Comparison of ENCODE assay signal across 9 cellular contexts in genomic region chr5:38599751-38600150, GRCh38. TPM values are rescaled to one million over a fixed set of nuclear protein-coding genes. Genes with fewer than 3 reads are reported as not detected.
DNase-seq lines count a peak whose midpoint lies in the region; ATAC-seq and TF ChIP-seq lines count a peak whose summit lies in the region.
"Not testable (repeated sequence)": the region's sequence is repeated elsewhere in the genome, so short reads cannot be mapped to it uniquely, and the experiment has no call there.
"Had no signal": no experiment of that assay in that cellular context is flagged by ENCODE, and none has a peak within 500 bp of the region (broad histone marks: within the 10 kb centered on the region; RNA-seq: fewer than 3 reads in every experiment).

No MANE protein-coding gene starts in this region.

- not testable (repeated sequence) for H3F3A ChIP-seq in PC-3 (ENCODE audit: low read length, unreplicated experiment); neural progenitor cell (ENCODE audit: low read depth); smooth muscle cell (ENCODE audit: low read depth)

- not testable (repeated sequence) for H3K27me3 Mint-ChIP-seq in neural progenitor cell (ENCODE audit: insufficient read depth, low read depth)

- H3K4me3 Mint-ChIP-seq in neural progenitor cell = not testable (repeated sequence)

- DNase-seq in DMS53 (lab: John Stamatoyannopoulos, UW) = peak; percentile 3
- DNase-seq in PC-3 = peak; percentile 55
- DNase-seq in hepatocyte (ENCODE audit: low spot score); neural progenitor cell (ENCODE audit: low spot score); smooth muscle cell (lab: John Stamatoyannopoulos, UW; ENCODE audit: unreplicated experiment): not testable (repeated sequence)

- H2AFZ ChIP-seq in ACC112 (ENCODE audit: low read length, unreplicated experiment); PC-3 (ENCODE audit: low read length); hepatocyte; neural progenitor cell (replicated peaks); smooth muscle cell (ENCODE audit: low read depth): not testable (repeated sequence)

- H4K20me1 ChIP-seq in PC-3 (ENCODE audit: low read length); hepatocyte (ENCODE audit: insufficient read depth, poor library complexity, severe bottlenecking); neural progenitor cell (ENCODE audit: low read depth); smooth muscle cell (ENCODE audit: low read depth): not testable (repeated sequence)

- H3K27me3 ChIP-seq in ACC112 (ENCODE audit: insufficient read depth, low read length); PC-3 (ENCODE audit: low read length); hepatocyte; smooth muscle cell (ENCODE audit: low read depth): not testable (repeated sequence)
- H3K27me3 ChIP-seq in neural progenitor cell = peaks cover 54% of the 10 kb centered on the region

- H3K9me3 ChIP-seq in PC-3 (ENCODE audit: low read length); hepatocyte (ENCODE audit: low read depth); neural progenitor cell (ENCODE audit: low read depth); smooth muscle cell (replicated peaks; ENCODE audit: low read depth): not testable (repeated sequence)

- not testable (repeated sequence) for TF ChIP-seq CTCF in PC-3 (conservative IDR thresholded peaks at IDR 0.05; ENCODE audit: low read depth, low read length); VCaP (conservative IDR thresholded peaks at IDR 0.05); hepatocyte (IDR thresholded peaks at IDR 0.05; ENCODE audit: poor library complexity); neural progenitor cell (IDR thresholded peaks at IDR 0.05); smooth muscle cell (IDR thresholded peaks at IDR 0.05; ENCODE audit: borderline replicate concordance, insufficient read depth, poor library complexity, severe bottlenecking)

- not testable (repeated sequence) for H3K4me3 ChIP-seq in ACC112 (ENCODE audit: low read depth, low read length); PC-3 (ENCODE audit: low read length); hepatocyte; neural progenitor cell; smooth muscle cell

- CTCF ChIA-PET in PC-3 (lab: Charles Lee) = not testable (repeated sequence)

- H3K9me3 Mint-ChIP-seq in neural progenitor cell = not testable (repeated sequence)

- intact Hi-C loops in PC-3 (cut with micrococcal nuclease) = loop anchor here (1.0 to 5.0 kb wide), 3 partner anchors 49 to 208 kb away; no protein-coding TSS in a partner anchor

- BruUV-seq in PC-3 (replicated peaks; lab: Mats Ljungman, UMichigan) = not testable (repeated sequence)

- not testable (repeated sequence) for ATAC-seq in PC-3

- peaks cover 17% of the 10 kb centered on the region for H3K4me1 Mint-ChIP-seq in neural progenitor cell

- not testable (repeated sequence) for H3K36me3 ChIP-seq in ACC112 (ENCODE audit: insufficient read depth, low read length); PC-3 (ENCODE audit: low read depth, low read length); hepatocyte (replicated peaks; ENCODE audit: insufficient read depth, low read depth); neural progenitor cell; smooth muscle cell (ENCODE audit: low read depth)

- peak overlapping the region; percentile 7 for H3K27ac Mint-ChIP-seq in neural progenitor cell

- peak overlapping the region; percentile 30 for H3K4me2 ChIP-seq in PC-3 (ENCODE audit: low read length)
- not testable (repeated sequence) for H3K4me2 ChIP-seq in hepatocyte, neural progenitor cell, smooth muscle cell

- H3K36me3 Mint-ChIP-seq in neural progenitor cell = not testable (repeated sequence)

- H3K4me1 ChIP-seq in ACC112 (ENCODE audit: control insufficient read depth, insufficient read depth, low read length, unreplicated experiment) (peaks cover 64% of the 10 kb centered on the region), PC-3 (ENCODE audit: insufficient read depth, low read length) (peaks cover 63% of the 10 kb centered on the region), hepatocyte (ENCODE audit: insufficient read depth) (peaks cover 10% of the 10 kb centered on the region)
- not testable (repeated sequence) for H3K4me1 ChIP-seq in neural progenitor cell; smooth muscle cell (ENCODE audit: low read depth)

- not testable (repeated sequence) for H3K9ac ChIP-seq in PC-3 (ENCODE audit: low read length); neural progenitor cell; smooth muscle cell (ENCODE audit: low read depth)

- POLR2A ChIA-PET in PC-3 (lab: Charles Lee; ENCODE audit: unreplicated experiment) = not testable (repeated sequence)

- not testable (repeated sequence) for H3K9me2 ChIP-seq in PC-3 (replicated peaks; ENCODE audit: low read length); hepatocyte (replicated peaks; ENCODE audit: insufficient read depth)

- H3K79me2 ChIP-seq in ACC112 (ENCODE audit: control insufficient read depth, insufficient read depth, low read length, unreplicated experiment); PC-3 (ENCODE audit: low read length); hepatocyte; neural progenitor cell (ENCODE audit: low read depth); smooth muscle cell (ENCODE audit: low read depth): not testable (repeated sequence)

- H3K27ac ChIP-seq in ACC112 (ENCODE audit: low read depth, low read length) (peak overlapping the region; percentile 44; the same call in 1 of the 2 replicates), VCaP (peak overlapping the region; percentile 66), hepatocyte (peak overlapping the region; percentile 53), smooth muscle cell (ENCODE audit: low read depth) (peak overlapping the region; percentile 58)
- H3K27ac ChIP-seq in PC-3 (ENCODE audit: low read length); neural progenitor cell: not testable (repeated sequence)

RNA-seq across cellular contexts. Expression of gene LIFR, which starts 43.3 kb away (rescaled TPM):
- total RNA-seq in PC-3 (2014; rRNA removed) (10.4 and 15.7 TPM in 2 replicates), hepatocyte (61.3 and 83.8 TPM in 2 replicates), neural progenitor cell (ENCODE audit: low replicate concordance) (2.2 TPM in 2 replicates), smooth muscle cell (29.2 and 38.9 TPM in 2 replicates)
- polyA plus RNA-seq in hepatocyte (50.2 and 69.2 TPM in 2 replicates), smooth muscle cell (14.3 and 17.7 TPM in 2 replicates)
- polyA plus RNA-seq: GM12878, IgD-negative memory B cell had no signal
